ENCODE assay signal across 8 cellular contexts in the genomic region with DNA sequence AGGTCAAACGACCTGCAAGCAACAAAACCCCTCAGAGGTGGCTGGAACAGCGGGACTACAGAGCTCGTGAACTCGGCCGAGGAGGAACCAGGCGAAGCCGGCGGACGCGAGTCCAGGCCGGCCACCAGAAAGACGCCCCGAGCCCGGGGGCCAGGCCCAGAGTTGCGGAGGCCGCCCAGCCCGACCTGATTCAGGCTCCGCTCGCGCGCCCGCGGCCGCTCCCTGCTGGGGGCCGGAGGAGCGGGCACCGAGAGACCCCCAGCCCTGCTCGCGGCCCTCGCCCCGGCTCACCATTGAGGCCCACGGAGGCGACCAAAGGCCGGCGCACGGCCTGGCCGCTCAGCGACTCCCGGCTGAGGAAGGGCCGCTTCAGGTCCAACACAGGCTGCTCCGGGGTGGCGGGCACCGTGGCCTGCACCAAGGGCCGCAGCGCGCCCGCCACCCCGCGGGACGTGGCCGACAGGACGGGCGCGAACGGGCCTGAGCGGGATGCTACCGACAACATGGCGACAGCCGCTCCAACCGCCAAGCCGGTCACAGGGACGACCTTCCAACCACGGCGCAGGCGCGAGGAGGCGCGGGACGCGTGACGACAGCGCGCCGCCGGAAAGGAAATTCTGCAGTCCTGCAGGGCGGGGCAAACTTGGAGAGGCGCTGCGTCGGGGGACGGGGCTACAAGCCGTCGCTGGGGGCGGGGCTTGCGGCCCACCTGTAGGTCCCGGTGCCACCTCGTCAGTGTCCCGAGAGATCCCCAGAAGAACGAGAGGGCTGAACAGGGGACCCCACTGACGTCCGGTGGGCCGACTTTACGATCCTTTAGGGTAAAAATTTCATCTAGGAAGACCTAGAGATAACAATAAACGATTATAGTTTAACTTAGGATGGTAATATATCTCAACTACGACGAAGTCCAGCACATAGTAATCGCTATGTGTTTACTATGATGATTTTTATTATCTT. TPM values are rescaled to one million over a fixed set of nuclear protein-coding genes. Genes with fewer than 3 reads are reported as not detected.
A peak's percentile ranks its signal among the peaks of the same experiment; 100 is the strongest.
DNase-seq lines count a peak whose midpoint lies in the region; ATAC-seq and TF ChIP-seq lines count a peak whose summit lies in the region.

TSS of gene UQCRFS1 (minus strand) at position 538 of the 960 bp plus-strand sequence. CDS start at position 505, 33 bp downstream.

- H3K36me3 Mint-ChIP-seq in type B pancreatic cell: peaks cover 25% of the 10 kb centered on the region

- peaks cover 13% of the 10 kb centered on the region for H3K27me3 Mint-ChIP-seq in type B pancreatic cell

- peak within 1 kb of the TSS; percentile 94 to 98 (median 97) for H3K27ac ChIP-seq in heart right ventricle

- no peaks in the 10 kb centered on the region for H3K27me3 ChIP-seq in heart right ventricle

- intact Hi-C loops in T-helper 1 cell treated with Interleukin-12 subunit alpha and Interleukin-12 subunit beta and Interleukin-4 antibody, amounts not matched to agents 30 ng/mL and 1 ng/mL, for 36 hours (cut with micrococcal nuclease): loop anchor here (1.0 to 10.0 kb wide), 11 partner anchors 64 to 2002 kb away; partner anchors contain the start of genes CCNE1, POP4 and URI1
- intact Hi-C loops in heart right ventricle (cut with DNase I) (no loop called here), posterior cingulate gyrus (cut with DNase I) (loop anchor here (5.0 kb wide), 1 partner anchor 314 kb away; the partner anchor contains the start of gene VSTM2B)

- H3K4me3 Mint-ChIP-seq in type B pancreatic cell: peak within 1 kb of the TSS; percentile 96

- H3K9me3 ChIP-seq in heart right ventricle: no peaks in the 10 kb centered on the region

- H3K36me3 ChIP-seq in heart right ventricle: peaks cover 0 to 4% (median 0%) of the 10 kb centered on the region in 9 donors

- 1% methylated on average over 78 to 91 of the region's 96 CpGs for WGBS in heart right ventricle, 2 donors

- H3K9me3 Mint-ChIP-seq in type B pancreatic cell: no peaks in the 10 kb centered on the region

- DNase-seq in NCI-H1694 (lab: John Stamatoyannopoulos, UW): peak; percentile 89
- peak; percentile 86 for DNase-seq in amniotic epithelial cell (ENCODE audit: low read depth)
- peak; percentile 94 to 96 for DNase-seq in heart right ventricle
- DNase-seq in posterior cingulate gyrus: peak; percentile 92 to 99 (median 95)
- peak; percentile 97 for DNase-seq in type B pancreatic cell (ENCODE audit: extremely low spot score, unreplicated experiment)

- peak; percentile 96 for ATAC-seq in GM18498 (IDR thresholded peaks at IDR 0.05; ENCODE audit: unreplicated experiment)
- ATAC-seq in HG02885 (IDR thresholded peaks at IDR 0.05; ENCODE audit: poor library complexity, unreplicated experiment): peak; percentile 94
- ATAC-seq in heart right ventricle: peak; percentile 99 to 100 (median 99)

- TF ChIP-seq CTCF in heart right ventricle (IDR thresholded peaks at IDR 0.05) (peak in 1 of 9 donors; percentile 3), type B pancreatic cell (conservative IDR thresholded peaks at IDR 0.05) (no peak)

- peaks cover 13 to 37% (median 32%) of the 10 kb centered on the region in 9 donors for H3K4me1 ChIP-seq in heart right ventricle

- peak within 1 kb of the TSS; percentile 99 for H3K27ac Mint-ChIP-seq in type B pancreatic cell

- H3K4me1 Mint-ChIP-seq in type B pancreatic cell (ENCODE audit: unreplicated experiment): peaks cover 22% of the 10 kb centered on the region

- peak within 1 kb of the TSS; percentile 86 to 99 (median 91) for H3K4me3 ChIP-seq in heart right ventricle

RNA-seq across cellular contexts. Expression of gene UQCRFS1, which starts in this region (rescaled TPM):
- 28.6 and 30.7 TPM in 2 replicates for total RNA-seq in T-helper 1 cell treated with Interleukin-12 subunit alpha and Interleukin-12 subunit beta and Interleukin-4 antibody, amounts not matched to agents 30 ng/mL and 1 ng/mL, for 36 hours
- total RNA-seq in heart right ventricle (100 to 1,000 TPM; 104 to 200 (median 164) TPM), type B pancreatic cell (ENCODE audit: low replicate concordance) (43.0 and 47.4 TPM in 2 replicates)
- 100 to 1,000 TPM in 1 of 2 donors, 10 to 100 TPM in 1; 18.7 to 127 TPM for polyA plus RNA-seq in heart right ventricle

Comparison
In these comparisons a context has a peak if more than half of its experiments do, and no peak if none do; other contexts are left out.
1. Peak in every context shown above with its lines: DNase-seq, ATAC-seq, H3K4me3 ChIP-seq and H3K27ac ChIP-seq.
2. intact Hi-C loops: an anchor here in T-helper 1 cell treated with Interleukin-12 subunit alpha and Interleukin-12 subunit beta and Interleukin-4 antibody, amounts not matched to agents 30 ng/mL and 1 ng/mL, for 36 hours (1.0 to 10.0 kb wide) and posterior cingulate gyrus (5.0 kb wide); none called in heart right ventricle.